In the genomic region with DNA sequence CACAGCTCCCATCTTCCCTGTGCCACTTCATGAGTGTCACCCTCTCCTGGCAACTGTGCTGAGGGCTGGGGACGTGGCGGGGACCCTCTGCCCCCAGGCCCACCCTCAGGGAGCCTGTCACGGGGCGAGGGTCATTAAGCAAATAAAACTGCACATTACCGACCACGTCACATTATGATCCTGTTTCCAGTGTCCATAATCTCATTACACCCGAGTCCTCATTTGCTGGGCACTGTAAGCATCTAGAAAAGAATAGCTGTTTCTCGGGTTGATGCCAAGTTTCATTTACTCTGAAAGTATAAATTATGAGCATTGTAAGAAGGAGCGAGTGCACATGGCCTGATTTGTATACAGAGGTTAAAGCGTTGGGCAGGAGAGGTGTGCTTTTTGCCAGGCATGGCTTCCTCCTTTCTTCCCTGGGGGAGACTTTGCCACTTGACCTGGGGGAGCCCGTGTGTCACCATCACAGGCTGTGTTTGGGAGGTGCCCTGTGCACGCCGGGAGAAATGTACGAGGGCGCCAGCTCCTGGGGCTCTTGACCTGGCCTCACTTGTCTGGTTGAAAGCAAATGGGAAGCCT, we compare ENCODE assay signal across 18 cellular contexts.
"Had no signal": no experiment of that assay in that cellular context is flagged by ENCODE, and none has a peak within 500 bp of the region (broad histone marks: within the 10 kb centered on the region; RNA-seq: fewer than 3 reads in every experiment).

No MANE protein-coding gene starts in this region.

- H3K9me3 ChIP-seq: adrenal gland, ascending aorta, tibial artery had no signal

- DNase-seq: activated CD8-positive, alpha-beta memory T cell treated with anti-CD3 and anti-CD28 coated beads, Interleukin-2, amount 50 U/mL, for 48 hours; activated naive CD4-positive, alpha-beta T cell; activated T-cell treated with anti-CD3 and anti-CD28 coated beads, Interleukin-2, amount 50 U/mL, for 4 hours; adrenal gland; effector memory CD4-positive, alpha-beta T cell; head of caudate nucleus; hypothalamus; left ventricle myocardium superior; mammary epithelial cell; stimulated activated CD4-positive, alpha-beta T cell treated with anti-CD3 and anti-CD28 coated beads, Interleukin-4, amount 100 ng/mL, for 24 hours; stimulated activated naive CD4-positive, alpha-beta T cell treated with Interleukin-2 at 50 U/mL for 16 hours; T1000; tibial artery had no signal

- H3K4me1 ChIP-seq: adrenal gland, parathyroid adenoma had no signal

- H3K4me3 ChIP-seq: adrenal gland, ascending aorta, tibial artery had no signal

- H3K27me3 ChIP-seq: adrenal gland, ascending aorta, tibial artery had no signal

- ATAC-seq: activated T-cell treated with anti-CD3 and anti-CD28 coated beads, Interleukin-2, amount 50 U/mL, for 4 hours; esophagus mucosa; left ventricle myocardium superior; natural killer cell treated with Interleukin-12 subunit alpha and Interleukin-12 subunit beta and Interleukin-15 and Interleukin-18, amount 100 ng/mL, for 72 hours; WTC11 had no signal

- H3K27ac ChIP-seq: adrenal gland, ascending aorta, parathyroid adenoma, tibial artery had no signal
